1 cellular context compared by ENCODE assay signal in the genomic region with DNA sequence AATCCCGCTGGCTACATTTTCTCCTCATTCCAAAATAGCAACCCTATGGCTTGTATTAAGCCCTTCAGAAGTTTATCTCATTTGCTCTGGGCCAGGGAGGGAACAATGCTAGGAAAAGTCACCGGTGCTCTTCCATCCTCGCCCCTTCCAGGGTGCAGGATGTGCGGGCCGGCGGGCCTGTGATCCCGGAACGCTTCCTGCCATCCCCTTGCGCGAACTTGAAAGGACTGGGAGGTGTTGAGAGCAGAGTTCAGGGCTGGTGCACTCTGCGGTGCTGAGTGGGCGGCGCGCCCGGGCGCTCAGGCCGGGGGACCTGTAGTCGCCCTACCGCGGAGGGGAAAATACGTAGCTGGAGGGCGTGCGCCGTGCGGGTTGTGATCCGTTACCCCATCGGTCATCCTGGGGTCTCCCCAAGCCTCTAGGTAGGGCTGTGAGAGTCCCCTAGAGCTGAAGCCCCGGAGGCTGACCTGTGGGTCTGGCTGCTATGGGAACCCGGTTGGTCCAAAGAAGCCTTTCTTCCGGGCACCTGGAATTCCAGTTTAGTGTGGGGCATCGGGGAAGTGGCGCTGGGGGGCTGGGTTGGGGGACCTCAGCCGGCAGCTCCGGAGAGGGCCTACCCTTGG.
TF ChIP-seq lines count a peak whose summit lies in the region.

No MANE protein-coding gene starts in this region.

TF ChIP-seq in HepG2, 621 proteins besides CTCF, POLR2A, EP300 and RAD21 (continued from another document):
- TF ChIP-seq, protein P1, sequence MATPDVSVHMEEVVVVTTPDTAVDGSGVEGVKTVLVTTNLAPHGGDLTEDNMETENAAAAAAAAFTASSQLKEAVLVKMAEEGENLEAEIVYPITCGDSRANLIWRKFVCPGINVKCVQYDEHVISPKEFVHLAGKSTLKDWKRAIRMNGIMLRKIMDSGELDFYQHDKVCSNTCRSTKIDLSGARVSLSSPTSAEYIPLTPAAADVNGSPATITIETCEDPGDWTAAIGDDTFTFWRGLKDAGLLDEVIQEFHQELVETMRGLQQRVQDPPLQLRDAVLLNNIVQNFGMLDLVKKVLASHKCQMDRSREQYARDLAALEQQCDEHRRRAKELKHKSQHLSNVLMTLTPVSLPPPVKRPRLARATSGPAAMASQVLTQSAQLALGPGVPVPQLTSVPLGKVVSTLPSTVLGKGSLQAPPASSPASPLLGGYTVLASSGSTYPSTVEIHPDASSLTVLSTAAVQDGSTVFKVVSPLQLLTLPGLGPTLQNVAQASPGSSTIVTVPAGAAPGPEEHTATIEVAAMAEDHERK (CRISPR knock-in tag; IDR thresholded peaks at IDR 0.05; ENCODE audit: low read depth): no peak
- 0 out of 2 replicates have a peak, but pooled peaks have one; percentile 47 for TF ChIP-seq ZNF232 (CRISPR knock-in tag; IDR thresholded peaks at IDR 0.05; ENCODE audit: borderline replicate concordance)
- TF ChIP-seq PAF1 (CRISPR knock-in tag; IDR thresholded peaks at IDR 0.05): no peak
- TF ChIP-seq, protein P2, sequence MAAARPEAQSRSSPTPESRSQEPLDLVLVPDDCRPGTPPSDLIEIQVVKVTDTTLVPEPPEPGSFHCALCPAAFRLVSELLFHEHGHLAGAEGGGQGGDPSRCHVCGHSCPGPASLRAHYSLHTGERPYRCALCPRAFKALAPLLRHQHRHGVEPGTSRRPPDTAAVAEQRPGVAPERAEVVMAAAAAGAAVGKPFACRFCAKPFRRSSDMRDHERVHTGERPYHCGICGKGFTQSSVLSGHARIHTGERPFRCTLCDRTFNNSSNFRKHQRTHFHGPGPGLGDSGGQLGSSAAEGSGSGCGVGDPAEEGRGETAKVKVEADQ (CRISPR knock-in tag; IDR thresholded peaks at IDR 0.05; ENCODE audit: borderline replicate concordance): no peak
- no peak for TF ChIP-seq MBD4 (IDR thresholded peaks at IDR 0.05; ENCODE audit: borderline replicate concordance, low read length)
- TF ChIP-seq ZNF577 (CRISPR knock-in tag; IDR thresholded peaks at IDR 0.05; ENCODE audit: borderline replicate concordance, low read depth): no peak
- TF ChIP-seq TOE1 (CRISPR knock-in tag; IDR thresholded peaks at IDR 0.05): 0 out of 2 replicates have a peak, but pooled peaks have one; percentile 53
- no peak for TF ChIP-seq NFYC (CRISPR knock-in tag; IDR thresholded peaks at IDR 0.05)
- TF ChIP-seq, protein P3, sequence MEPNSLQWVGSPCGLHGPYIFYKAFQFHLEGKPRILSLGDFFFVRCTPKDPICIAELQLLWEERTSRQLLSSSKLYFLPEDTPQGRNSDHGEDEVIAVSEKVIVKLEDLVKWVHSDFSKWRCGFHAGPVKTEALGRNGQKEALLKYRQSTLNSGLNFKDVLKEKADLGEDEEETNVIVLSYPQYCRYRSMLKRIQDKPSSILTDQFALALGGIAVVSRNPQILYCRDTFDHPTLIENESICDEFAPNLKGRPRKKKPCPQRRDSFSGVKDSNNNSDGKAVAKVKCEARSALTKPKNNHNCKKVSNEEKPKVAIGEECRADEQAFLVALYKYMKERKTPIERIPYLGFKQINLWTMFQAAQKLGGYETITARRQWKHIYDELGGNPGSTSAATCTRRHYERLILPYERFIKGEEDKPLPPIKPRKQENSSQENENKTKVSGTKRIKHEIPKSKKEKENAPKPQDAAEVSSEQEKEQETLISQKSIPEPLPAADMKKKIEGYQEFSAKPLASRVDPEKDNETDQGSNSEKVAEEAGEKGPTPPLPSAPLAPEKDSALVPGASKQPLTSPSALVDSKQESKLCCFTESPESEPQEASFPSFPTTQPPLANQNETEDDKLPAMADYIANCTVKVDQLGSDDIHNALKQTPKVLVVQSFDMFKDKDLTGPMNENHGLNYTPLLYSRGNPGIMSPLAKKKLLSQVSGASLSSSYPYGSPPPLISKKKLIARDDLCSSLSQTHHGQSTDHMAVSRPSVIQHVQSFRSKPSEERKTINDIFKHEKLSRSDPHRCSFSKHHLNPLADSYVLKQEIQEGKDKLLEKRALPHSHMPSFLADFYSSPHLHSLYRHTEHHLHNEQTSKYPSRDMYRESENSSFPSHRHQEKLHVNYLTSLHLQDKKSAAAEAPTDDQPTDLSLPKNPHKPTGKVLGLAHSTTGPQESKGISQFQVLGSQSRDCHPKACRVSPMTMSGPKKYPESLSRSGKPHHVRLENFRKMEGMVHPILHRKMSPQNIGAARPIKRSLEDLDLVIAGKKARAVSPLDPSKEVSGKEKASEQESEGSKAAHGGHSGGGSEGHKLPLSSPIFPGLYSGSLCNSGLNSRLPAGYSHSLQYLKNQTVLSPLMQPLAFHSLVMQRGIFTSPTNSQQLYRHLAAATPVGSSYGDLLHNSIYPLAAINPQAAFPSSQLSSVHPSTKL (CRISPR knock-in tag; IDR thresholded peaks at IDR 0.05): peak; percentile 87
- peak; percentile 36 for TF ChIP-seq FOSL2 (CRISPR knock-in tag; IDR thresholded peaks at IDR 0.05)
- TF ChIP-seq ZNF33B (CRISPR knock-in tag; IDR thresholded peaks at IDR 0.05): 0 out of 2 replicates have a peak, but pooled peaks have one; percentile 25
- peak; percentile 88; the same call in 1 of the 2 replicates for TF ChIP-seq CBX5 (CRISPR knock-in tag; IDR thresholded peaks at IDR 0.05; ENCODE audit: borderline replicate concordance)
- peak; percentile 68 for TF ChIP-seq SAP130 (CRISPR knock-in tag; IDR thresholded peaks at IDR 0.05; ENCODE audit: low read depth)
- TF ChIP-seq, protein P4, sequence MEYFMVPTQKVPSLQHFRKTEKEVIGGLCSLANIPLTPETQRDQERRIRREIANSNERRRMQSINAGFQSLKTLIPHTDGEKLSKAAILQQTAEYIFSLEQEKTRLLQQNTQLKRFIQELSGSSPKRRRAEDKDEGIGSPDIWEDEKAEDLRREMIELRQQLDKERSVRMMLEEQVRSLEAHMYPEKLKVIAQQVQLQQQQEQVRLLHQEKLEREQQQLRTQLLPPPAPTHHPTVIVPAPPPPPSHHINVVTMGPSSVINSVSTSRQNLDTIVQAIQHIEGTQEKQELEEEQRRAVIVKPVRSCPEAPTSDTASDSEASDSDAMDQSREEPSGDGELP (IDR thresholded peaks at IDR 0.05; ENCODE audit: borderline replicate concordance, low read depth): peak; percentile 31; the same call in 1 of the 2 replicates
- TF ChIP-seq KDM4B (CRISPR knock-in tag; IDR thresholded peaks at IDR 0.05): 0 out of 2 replicates have a peak, but pooled peaks have one; percentile 53
- TF ChIP-seq DR1 (CRISPR knock-in tag; IDR thresholded peaks at IDR 0.05): 0 out of 2 replicates have a peak, but pooled peaks have one; percentile 18
- TF ChIP-seq, protein P5, sequence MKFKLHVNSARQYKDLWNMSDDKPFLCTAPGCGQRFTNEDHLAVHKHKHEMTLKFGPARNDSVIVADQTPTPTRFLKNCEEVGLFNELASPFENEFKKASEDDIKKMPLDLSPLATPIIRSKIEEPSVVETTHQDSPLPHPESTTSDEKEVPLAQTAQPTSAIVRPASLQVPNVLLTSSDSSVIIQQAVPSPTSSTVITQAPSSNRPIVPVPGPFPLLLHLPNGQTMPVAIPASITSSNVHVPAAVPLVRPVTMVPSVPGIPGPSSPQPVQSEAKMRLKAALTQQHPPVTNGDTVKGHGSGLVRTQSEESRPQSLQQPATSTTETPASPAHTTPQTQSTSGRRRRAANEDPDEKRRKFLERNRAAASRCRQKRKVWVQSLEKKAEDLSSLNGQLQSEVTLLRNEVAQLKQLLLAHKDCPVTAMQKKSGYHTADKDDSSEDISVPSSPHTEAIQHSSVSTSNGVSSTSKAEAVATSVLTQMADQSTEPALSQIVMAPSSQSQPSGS (CRISPR knock-in tag; IDR thresholded peaks at IDR 0.05): 0 out of 2 replicates have a peak, but pooled peaks have one; percentile 48
- TF ChIP-seq, protein P6, sequence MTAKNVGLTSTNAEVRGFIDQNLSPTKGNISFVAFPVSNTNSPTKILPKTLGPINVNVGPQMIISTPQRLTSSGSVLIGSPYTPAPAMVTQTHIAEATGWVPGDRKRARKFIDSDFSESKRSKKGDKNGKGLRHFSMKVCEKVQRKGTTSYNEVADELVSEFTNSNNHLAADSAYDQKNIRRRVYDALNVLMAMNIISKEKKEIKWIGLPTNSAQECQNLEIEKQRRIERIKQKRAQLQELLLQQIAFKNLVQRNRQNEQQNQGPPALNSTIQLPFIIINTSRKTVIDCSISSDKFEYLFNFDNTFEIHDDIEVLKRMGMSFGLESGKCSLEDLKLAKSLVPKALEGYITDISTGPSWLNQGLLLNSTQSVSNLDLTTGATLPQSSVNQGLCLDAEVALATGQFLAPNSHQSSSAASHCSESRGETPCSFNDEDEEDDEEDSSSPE (CRISPR knock-in tag; IDR thresholded peaks at IDR 0.05): peak; percentile 58
- TF ChIP-seq FOXC1 (CRISPR knock-in tag; IDR thresholded peaks at IDR 0.05; ENCODE audit: borderline replicate concordance): peak; percentile 41; the same call in 1 of the 2 replicates
- peak; percentile 56; the same call in 1 of the 2 replicates for TF ChIP-seq ZBTB20 (CRISPR knock-in tag; IDR thresholded peaks at IDR 0.05; ENCODE audit: borderline replicate concordance, low read depth)
- 0 out of 2 replicates have a peak, but pooled peaks have one; percentile 39 for TF ChIP-seq ZNF792 (CRISPR knock-in tag; IDR thresholded peaks at IDR 0.05)
- 0 out of 2 replicates have a peak, but pooled peaks have one; percentile 10 for TF ChIP-seq ONECUT2 (CRISPR knock-in tag; IDR thresholded peaks at IDR 0.05)
- TF ChIP-seq ZSCAN12 (CRISPR knock-in tag; IDR thresholded peaks at IDR 0.05): no peak
- TF ChIP-seq, protein P7, sequence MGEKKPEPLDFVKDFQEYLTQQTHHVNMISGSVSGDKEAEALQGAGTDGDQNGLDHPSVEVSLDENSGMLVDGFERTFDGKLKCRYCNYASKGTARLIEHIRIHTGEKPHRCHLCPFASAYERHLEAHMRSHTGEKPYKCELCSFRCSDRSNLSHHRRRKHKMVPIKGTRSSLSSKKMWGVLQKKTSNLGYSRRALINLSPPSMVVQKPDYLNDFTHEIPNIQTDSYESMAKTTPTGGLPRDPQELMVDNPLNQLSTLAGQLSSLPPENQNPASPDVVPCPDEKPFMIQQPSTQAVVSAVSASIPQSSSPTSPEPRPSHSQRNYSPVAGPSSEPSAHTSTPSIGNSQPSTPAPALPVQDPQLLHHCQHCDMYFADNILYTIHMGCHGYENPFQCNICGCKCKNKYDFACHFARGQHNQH (CRISPR knock-in tag; IDR thresholded peaks at IDR 0.05): 0 out of 2 replicates have a peak, but pooled peaks have one; percentile 40
- TF ChIP-seq SALL1 (CRISPR knock-in tag; IDR thresholded peaks at IDR 0.05): peak; percentile 91
- TF ChIP-seq KLF16 (CRISPR knock-in tag; IDR thresholded peaks at IDR 0.05): peak in 1 of 2 experiments; percentile 62; a peak in 1 of 4 replicates
- peak; percentile 95 for TF ChIP-seq TBX2 (CRISPR knock-in tag; IDR thresholded peaks at IDR 0.05; ENCODE audit: borderline replicate concordance)
- TF ChIP-seq RXRB (CRISPR knock-in tag; IDR thresholded peaks at IDR 0.05; ENCODE audit: borderline replicate concordance): peak; percentile 72; the same call in 1 of the 2 replicates
- peak; percentile 67 for TF ChIP-seq HMG20A (CRISPR knock-in tag; IDR thresholded peaks at IDR 0.05; ENCODE audit: borderline replicate concordance)
- peak; percentile 74 for TF ChIP-seq FOXO1 (CRISPR knock-in tag; IDR thresholded peaks at IDR 0.05)
- TF ChIP-seq HMG20B (CRISPR knock-in tag; conservative IDR thresholded peaks at IDR 0.05): peak; percentile 62; the same call in 1 of the 2 replicates
